Comparison of ENCODE assay signal across 29 cellular contexts in the genomic region with DNA sequence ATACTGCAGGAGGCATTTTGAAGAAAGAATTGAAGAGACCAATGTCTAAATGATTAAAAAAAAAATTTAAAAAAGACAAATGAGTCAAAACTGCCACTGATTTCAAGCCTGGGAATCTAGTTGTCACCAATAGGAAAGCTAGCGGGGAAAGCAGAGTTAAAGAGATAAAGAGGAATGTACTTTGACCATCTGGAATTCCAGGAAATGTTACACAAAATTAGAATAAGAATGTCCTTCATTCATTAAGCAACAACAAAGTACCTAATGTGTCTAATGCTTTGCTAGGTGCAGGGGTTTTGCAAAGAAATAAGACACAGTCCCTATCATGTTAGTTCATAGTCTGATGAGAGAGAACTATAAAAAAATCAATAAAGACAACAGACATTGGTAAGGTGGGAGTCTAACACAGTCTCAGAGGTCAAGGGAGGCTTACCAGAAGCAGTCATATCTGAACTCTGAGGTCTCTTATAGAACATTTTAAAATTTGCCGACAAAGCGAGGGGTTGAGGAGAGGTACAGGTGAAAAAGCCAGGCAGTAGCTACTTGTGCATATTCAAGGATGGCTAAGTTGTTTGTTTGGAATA. TPM values are rescaled to one million over a fixed set of nuclear protein-coding genes. Genes with fewer than 3 reads are reported as not detected.
DNase-seq lines count a peak whose midpoint lies in the region; ATAC-seq and TF ChIP-seq lines count a peak whose summit lies in the region.
"Had no signal": no experiment of that assay in that cellular context is flagged by ENCODE, and none has a peak within 500 bp of the region (broad histone marks: within the 10 kb centered on the region; RNA-seq: fewer than 3 reads in every experiment).

No MANE protein-coding gene starts in this region.

- no peak overlapping the region for H3K4me3 Mint-ChIP-seq in stimulated activated naive CD8-positive, alpha-beta T cell treated with anti-CD3 and anti-CD28 coated beads, Interleukin-15, Interleukin-2, amounts not matched to agents 100 ng/mL and 50 ng/mL, for 24 hours
- H3K4me3 Mint-ChIP-seq in WTC11, result no peak overlapping the region
- H3K4me3 Mint-ChIP-seq: effector memory CD8-positive, alpha-beta T cell; mesothelial cell of epicardium; naive B cell; T-helper 1 cell treated with Interleukin-12 subunit alpha and Interleukin-12 subunit beta and Interleukin-4 antibody, amounts not matched to agents 30 μg/mL and 1 μg/mL, for 36 hours; type B pancreatic cell had no signal

- TF ChIP-seq CTCF in WTC11 (IDR thresholded peaks at IDR 0.05), result no peak

- no peak for ATAC-seq in stimulated activated naive CD8-positive, alpha-beta T cell treated with anti-CD3 and anti-CD28 coated beads, Interleukin-15, Interleukin-2, amounts not matched to agents 100 U/mL and 50 U/mL, for 24 hours
- ATAC-seq in WTC11, result no peak
- peak; percentile 72 for ATAC-seq in left lobe of liver
- no peak for ATAC-seq in GM21576 (IDR thresholded peaks at IDR 0.05; ENCODE audit: unreplicated experiment)
- no peak for ATAC-seq in GM21515 (IDR thresholded peaks at IDR 0.05; ENCODE audit: unreplicated experiment)
- ATAC-seq: effector memory CD8-positive, alpha-beta T cell; psoas muscle; Right ventricle myocardium inferior had no signal

- CTCF ChIA-PET in WTC11 (lab: Charles Lee), result interaction anchor here (0.7 to 1.1 kb wide), 2 partner anchors 9 to 197 kb away, joined by 3 to 5 read pairs; partner anchors contain the start of gene TYSND1

- H3K9me3 Mint-ChIP-seq in stimulated activated naive CD8-positive, alpha-beta T cell treated with anti-CD3 and anti-CD28 coated beads, Interleukin-15, Interleukin-2, amounts not matched to agents 100 ng/mL and 50 ng/mL, for 24 hours, result no peaks in the 10 kb centered on the region
- no peaks in the 10 kb centered on the region for H3K9me3 Mint-ChIP-seq in WTC11
- H3K9me3 Mint-ChIP-seq: effector memory CD8-positive, alpha-beta T cell; mesothelial cell of epicardium; naive B cell; T-helper 1 cell treated with Interleukin-12 subunit alpha and Interleukin-12 subunit beta and Interleukin-4 antibody, amounts not matched to agents 30 μg/mL and 1 μg/mL, for 36 hours; type B pancreatic cell had no signal

- POLR2A ChIA-PET in WTC11 (lab: Charles Lee), result no interaction called here

- peak overlapping the region; percentile 12 for H3K27ac Mint-ChIP-seq in stimulated activated naive CD8-positive, alpha-beta T cell treated with anti-CD3 and anti-CD28 coated beads, Interleukin-15, Interleukin-2, amounts not matched to agents 100 ng/mL and 50 ng/mL, for 24 hours
- peak overlapping the region; percentile 50 for H3K27ac Mint-ChIP-seq in WTC11
- H3K27ac Mint-ChIP-seq: mesothelial cell of epicardium; T-helper 1 cell treated with Interleukin-12 subunit alpha and Interleukin-12 subunit beta and Interleukin-4 antibody, amounts not matched to agents 30 μg/mL and 1 μg/mL, for 36 hours; type B pancreatic cell had no signal

- H3K27me3 Mint-ChIP-seq in stimulated activated naive CD8-positive, alpha-beta T cell treated with anti-CD3 and anti-CD28 coated beads, Interleukin-15, Interleukin-2, amounts not matched to agents 100 ng/mL and 50 ng/mL, for 24 hours, result no peaks in the 10 kb centered on the region
- H3K27me3 Mint-ChIP-seq in WTC11 (ENCODE audit: low read depth), result no peaks in the 10 kb centered on the region
- H3K27me3 Mint-ChIP-seq: effector memory CD8-positive, alpha-beta T cell; naive B cell; type B pancreatic cell had no signal

- peaks cover 7% of the 10 kb centered on the region for H3K4me1 Mint-ChIP-seq in stimulated activated naive CD8-positive, alpha-beta T cell treated with anti-CD3 and anti-CD28 coated beads, Interleukin-15, Interleukin-2, amounts not matched to agents 100 ng/mL and 50 ng/mL, for 24 hours (ENCODE audit: low read depth)
- H3K4me1 Mint-ChIP-seq in WTC11, result peaks cover 10% of the 10 kb centered on the region
- H3K4me1 Mint-ChIP-seq: mesothelial cell of epicardium had no signal

- H3K36me3 Mint-ChIP-seq in stimulated activated naive CD8-positive, alpha-beta T cell treated with anti-CD3 and anti-CD28 coated beads, Interleukin-15, Interleukin-2, amounts not matched to agents 100 ng/mL and 50 ng/mL, for 24 hours (ENCODE audit: low read depth), result peaks cover 93% of the 10 kb centered on the region
- H3K36me3 Mint-ChIP-seq in WTC11, result peaks cover 72% of the 10 kb centered on the region

- no peak for DNase-seq in stimulated activated naive CD8-positive, alpha-beta T cell treated with anti-CD3 and anti-CD28 coated beads, Interleukin-15, Interleukin-2, amounts not matched to agents 100 U/mL and 50 U/mL, for 24 hours
- DNase-seq in WTC11 (ENCODE audit: low spot score) (no peak), left lobe of liver (ENCODE audit: low spot score) (no peak), C1 segment of cervical spinal cord (lab: John Stamatoyannopoulos, UW) (no peak)
- DNase-seq: activated CD4-positive, CD25-positive, alpha-beta regulatory T cell treated with anti-CD3 and anti-CD28 coated beads, Interleukin-2, amount 50 U/mL, for 72 hours; activated CD8-positive, alpha-beta memory T cell treated with anti-CD3 and anti-CD28 coated beads for 24 hours; activated gamma-delta T cell treated with Interleukin-2 at 50 U/mL for 16 hours; activated T-cell treated with anti-CD3 and anti-CD28 coated beads for 4 hours; caudate nucleus; DND-41; effector memory CD8-positive, alpha-beta T cell; GF-D8; GM23248; head of caudate nucleus; naive B cell; NCI-H1048; occipital lobe; PC-9; psoas muscle; SK-N-SH; stimulated activated CD4-positive, alpha-beta T cell treated with anti-CD3 and anti-CD28 coated beads, Interleukin-4, amount 100 ng/mL, for 24 hours; substantia nigra had no signal

TF ChIP-seq in WTC11, 78 proteins besides CTCF, POLR2A, EP300 and RAD21 (continues in another document):
- no peak for TF ChIP-seq SOX15 (CRISPR knock-in tag; IDR thresholded peaks at IDR 0.05)
- no peak for TF ChIP-seq PRRX2 (CRISPR knock-in tag; IDR thresholded peaks at IDR 0.05)
- TF ChIP-seq, protein P1, sequence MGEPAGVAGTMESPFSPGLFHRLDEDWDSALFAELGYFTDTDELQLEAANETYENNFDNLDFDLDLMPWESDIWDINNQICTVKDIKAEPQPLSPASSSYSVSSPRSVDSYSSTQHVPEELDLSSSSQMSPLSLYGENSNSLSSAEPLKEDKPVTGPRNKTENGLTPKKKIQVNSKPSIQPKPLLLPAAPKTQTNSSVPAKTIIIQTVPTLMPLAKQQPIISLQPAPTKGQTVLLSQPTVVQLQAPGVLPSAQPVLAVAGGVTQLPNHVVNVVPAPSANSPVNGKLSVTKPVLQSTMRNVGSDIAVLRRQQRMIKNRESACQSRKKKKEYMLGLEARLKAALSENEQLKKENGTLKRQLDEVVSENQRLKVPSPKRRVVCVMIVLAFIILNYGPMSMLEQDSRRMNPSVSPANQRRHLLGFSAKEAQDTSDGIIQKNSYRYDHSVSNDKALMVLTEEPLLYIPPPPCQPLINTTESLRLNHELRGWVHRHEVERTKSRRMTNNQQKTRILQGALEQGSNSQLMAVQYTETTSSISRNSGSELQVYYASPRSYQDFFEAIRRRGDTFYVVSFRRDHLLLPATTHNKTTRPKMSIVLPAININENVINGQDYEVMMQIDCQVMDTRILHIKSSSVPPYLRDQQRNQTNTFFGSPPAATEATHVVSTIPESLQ (CRISPR knock-in tag; IDR thresholded peaks at IDR 0.05), result no peak
- no peak for TF ChIP-seq ELF4 (CRISPR knock-in tag; IDR thresholded peaks at IDR 0.05; ENCODE audit: low read depth)
- TF ChIP-seq, protein P2, sequence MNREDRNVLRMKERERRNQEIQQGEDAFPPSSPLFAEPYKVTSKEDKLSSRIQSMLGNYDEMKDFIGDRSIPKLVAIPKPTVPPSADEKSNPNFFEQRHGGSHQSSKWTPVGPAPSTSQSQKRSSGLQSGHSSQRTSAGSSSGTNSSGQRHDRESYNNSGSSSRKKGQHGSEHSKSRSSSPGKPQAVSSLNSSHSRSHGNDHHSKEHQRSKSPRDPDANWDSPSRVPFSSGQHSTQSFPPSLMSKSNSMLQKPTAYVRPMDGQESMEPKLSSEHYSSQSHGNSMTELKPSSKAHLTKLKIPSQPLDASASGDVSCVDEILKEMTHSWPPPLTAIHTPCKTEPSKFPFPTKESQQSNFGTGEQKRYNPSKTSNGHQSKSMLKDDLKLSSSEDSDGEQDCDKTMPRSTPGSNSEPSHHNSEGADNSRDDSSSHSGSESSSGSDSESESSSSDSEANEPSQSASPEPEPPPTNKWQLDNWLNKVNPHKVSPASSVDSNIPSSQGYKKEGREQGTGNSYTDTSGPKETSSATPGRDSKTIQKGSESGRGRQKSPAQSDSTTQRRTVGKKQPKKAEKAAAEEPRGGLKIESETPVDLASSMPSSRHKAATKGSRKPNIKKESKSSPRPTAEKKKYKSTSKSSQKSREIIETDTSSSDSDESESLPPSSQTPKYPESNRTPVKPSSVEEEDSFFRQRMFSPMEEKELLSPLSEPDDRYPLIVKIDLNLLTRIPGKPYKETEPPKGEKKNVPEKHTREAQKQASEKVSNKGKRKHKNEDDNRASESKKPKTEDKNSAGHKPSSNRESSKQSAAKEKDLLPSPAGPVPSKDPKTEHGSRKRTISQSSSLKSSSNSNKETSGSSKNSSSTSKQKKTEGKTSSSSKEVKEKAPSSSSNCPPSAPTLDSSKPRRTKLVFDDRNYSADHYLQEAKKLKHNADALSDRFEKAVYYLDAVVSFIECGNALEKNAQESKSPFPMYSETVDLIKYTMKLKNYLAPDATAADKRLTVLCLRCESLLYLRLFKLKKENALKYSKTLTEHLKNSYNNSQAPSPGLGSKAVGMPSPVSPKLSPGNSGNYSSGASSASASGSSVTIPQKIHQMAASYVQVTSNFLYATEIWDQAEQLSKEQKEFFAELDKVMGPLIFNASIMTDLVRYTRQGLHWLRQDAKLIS (CRISPR knock-in tag; IDR thresholded peaks at IDR 0.05; ENCODE audit: borderline replicate concordance), result no peak
- TF ChIP-seq ZNF423 (CRISPR knock-in tag; IDR thresholded peaks at IDR 0.05), result no peak

RNA-seq across cellular contexts. Expression of gene TYSND1, which starts 8.8 kb away (rescaled TPM):
- 18.9 to 21.3 TPM (median 20.7 TPM) in 3 replicates for total RNA-seq in WTC11 (2021)
- total RNA-seq in left lobe of liver, result 11.6 TPM

RNA-seq across cellular contexts. Expression of gene SAR1A, which starts 15.0 kb away (rescaled TPM):
- total RNA-seq in WTC11 (2021) (102 to 111 TPM (median 109 TPM) in 3 replicates), left lobe of liver (56.3 TPM)

RNA-seq across cellular contexts. Expression of gene AIFM2, which starts 22.7 kb away (rescaled TPM):
- 4.4 to 5.2 TPM (median 4.6 TPM) in 3 replicates for total RNA-seq in WTC11 (2021)
- 14.5 TPM for total RNA-seq in left lobe of liver
